ENCODE assay signal across 10 cellular contexts in the genomic region with DNA sequence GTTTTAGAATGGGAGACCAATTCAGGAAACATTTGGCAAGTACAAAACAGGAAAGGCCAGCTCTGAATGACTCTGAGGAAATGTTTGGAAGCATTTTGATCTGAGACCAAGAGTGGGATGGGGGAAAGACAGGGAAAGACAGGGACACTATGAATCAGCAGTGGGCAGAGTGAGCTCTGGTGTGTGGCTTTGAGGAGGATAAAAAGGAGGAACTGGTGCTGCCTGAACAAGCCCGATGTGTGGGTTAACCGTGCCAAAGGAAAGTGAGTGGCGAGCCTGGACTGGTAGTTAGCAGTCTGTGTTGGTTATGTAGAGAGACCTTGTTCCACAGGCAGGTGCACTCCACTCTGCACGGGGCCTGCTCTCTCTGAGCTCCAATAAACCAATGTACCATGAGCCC. TPM values are rescaled to one million over a fixed set of nuclear protein-coding genes. Genes with fewer than 3 reads are reported as not detected.
DNase-seq lines count a peak whose midpoint lies in the region; ATAC-seq and TF ChIP-seq lines count a peak whose summit lies in the region.
"Had no signal": no experiment of that assay in that cellular context is flagged by ENCODE, and none has a peak within 500 bp of the region (broad histone marks: within the 10 kb centered on the region; RNA-seq: fewer than 3 reads in every experiment).

No MANE protein-coding gene starts in this region.

- H3K36me3 ChIP-seq in right atrium auricular region = no peaks in the 10 kb centered on the region

- TF ChIP-seq CTCF in right atrium auricular region (IDR thresholded peaks at IDR 0.05) = no peak

- H3K4me1 ChIP-seq in right atrium auricular region = peaks cover 0 to 46% of the 10 kb centered on the region in 2 donors

- H3K4me1 Mint-ChIP-seq in T-helper 1 cell treated with Interleukin-12 subunit alpha and Interleukin-12 subunit beta and Interleukin-4 antibody, amounts not matched to agents 30 μg/mL and 1 μg/mL, for 36 hours (ENCODE audit: low read depth) = peaks cover 42% of the 10 kb centered on the region
- H3K4me1 Mint-ChIP-seq in effector memory CD8-positive, alpha-beta T cell (ENCODE audit: low read depth in 2 of 2) = peaks cover 36 to 59% of the 10 kb centered on the region in 2 donors

- peak overlapping the region in 1 of 2 donors; percentile 7 for H3K27ac ChIP-seq in right atrium auricular region

- no peaks in the 10 kb centered on the region for H3K9me3 Mint-ChIP-seq in T-helper 1 cell treated with Interleukin-12 subunit alpha and Interleukin-12 subunit beta and Interleukin-4 antibody, amounts not matched to agents 30 μg/mL and 1 μg/mL, for 36 hours
- H3K9me3 Mint-ChIP-seq in effector memory CD8-positive, alpha-beta T cell = no peaks in the 10 kb centered on the region

- peaks cover 27% of the 10 kb centered on the region for H3K36me3 Mint-ChIP-seq in T-helper 1 cell treated with Interleukin-12 subunit alpha and Interleukin-12 subunit beta and Interleukin-4 antibody, amounts not matched to agents 30 μg/mL and 1 μg/mL, for 36 hours (ENCODE audit: low read depth)
- H3K36me3 Mint-ChIP-seq in effector memory CD8-positive, alpha-beta T cell (ENCODE audit: insufficient read depth) = peaks cover 26% of the 10 kb centered on the region

- H3K27ac Mint-ChIP-seq in T-helper 1 cell treated with Interleukin-12 subunit alpha and Interleukin-12 subunit beta and Interleukin-4 antibody, amounts not matched to agents 30 μg/mL and 1 μg/mL, for 36 hours = peak overlapping the region; percentile 21
- H3K27ac Mint-ChIP-seq in effector memory CD8-positive, alpha-beta T cell = peak overlapping the region; percentile 13 to 70

- H3K27me3 Mint-ChIP-seq in T-helper 1 cell treated with Interleukin-12 subunit alpha and Interleukin-12 subunit beta and Interleukin-4 antibody, amounts not matched to agents 30 μg/mL and 1 μg/mL, for 36 hours (ENCODE audit: low read depth) = no peaks in the 10 kb centered on the region
- no peaks in the 10 kb centered on the region for H3K27me3 Mint-ChIP-seq in effector memory CD8-positive, alpha-beta T cell

- ATAC-seq in effector memory CD8-positive, alpha-beta T cell (replicated peaks) = no peak
- peak; percentile 4 for ATAC-seq in stimulated activated naive CD8-positive, alpha-beta T cell treated with anti-CD3 and anti-CD28 coated beads, Interleukin-15, Interleukin-2, amounts not matched to agents 100 U/mL and 50 U/mL, for 24 hours
- ATAC-seq in HG03280 (IDR thresholded peaks at IDR 0.05; ENCODE audit: unreplicated experiment) = no peak

- H3K9me3 ChIP-seq in right atrium auricular region = no peaks in the 10 kb centered on the region

- H3K27me3 ChIP-seq in right atrium auricular region = no peaks in the 10 kb centered on the region

- no peak overlapping the region for H3K4me3 Mint-ChIP-seq in T-helper 1 cell treated with Interleukin-12 subunit alpha and Interleukin-12 subunit beta and Interleukin-4 antibody, amounts not matched to agents 30 μg/mL and 1 μg/mL, for 36 hours
- peak overlapping the region; percentile 30 to 33 for H3K4me3 Mint-ChIP-seq in effector memory CD8-positive, alpha-beta T cell

- no peak overlapping the region for H3K4me3 ChIP-seq in right atrium auricular region

- no peak for DNase-seq in T-helper 1 cell
- peak; percentile 33 for DNase-seq in NCI-H446 treated with DMSO at 0.1 percent for 48 hours (lab: John Stamatoyannopoulos, UW)
- DNase-seq in effector memory CD8-positive, alpha-beta T cell = no peak
- DNase-seq in stimulated activated naive CD8-positive, alpha-beta T cell treated with anti-CD3 and anti-CD28 coated beads, Interleukin-15, Interleukin-2, amounts not matched to agents 100 U/mL and 50 U/mL, for 24 hours = no peak
- DNase-seq in right atrium auricular region (ENCODE audit: low spot score) = no peak
- DNase-seq in iPS-NIHi7 (ENCODE audit: extremely low spot score) = no peak
- DNase-seq: HCEC 1CT, mesendoderm had no signal

RNA-seq across cellular contexts. Expression of gene MFSD6, which starts 5.3 kb away (rescaled TPM):
- 10 to 100 TPM; 57.2 to 72.7 TPM for total RNA-seq in right atrium auricular region
